In the genomic region with DNA sequence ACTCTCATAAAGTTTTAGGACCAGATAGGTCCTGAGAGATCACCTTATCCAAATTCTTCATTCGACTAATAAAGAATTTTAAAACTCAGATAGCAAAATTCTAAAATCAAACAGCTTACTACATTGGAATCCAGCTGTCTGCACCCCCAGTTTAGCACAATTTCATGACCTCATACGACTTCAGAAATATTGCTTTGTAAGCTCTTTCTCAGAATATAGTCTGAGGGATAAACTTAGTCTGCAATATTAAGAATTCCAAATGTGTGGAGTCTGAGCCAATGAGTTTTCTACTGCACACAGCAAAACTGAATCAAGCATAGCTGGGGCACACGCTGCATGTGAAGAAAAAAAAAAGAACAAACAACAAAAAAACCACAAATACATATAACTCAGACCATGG, we compare ENCODE assay signal across 11 cellular contexts.
"Had no signal": no experiment of that assay in that cellular context is flagged by ENCODE, and none has a peak within 500 bp of the region (broad histone marks: within the 10 kb centered on the region; RNA-seq: fewer than 3 reads in every experiment).

No MANE protein-coding gene starts in this region.

- H3K27ac Mint-ChIP-seq: GM23338, H9, HFFc6 had no signal

- H3K4me1 ChIP-seq: HAP-1 had no signal

- H3K4me1 Mint-ChIP-seq: GM23338 had no signal

- DNase-seq: GM23248, GOT3, H7, H9, HCEC 1CT, HFFc6 had no signal

- H3K36me3 ChIP-seq: HAP-1 had no signal

- H3K4me3 Mint-ChIP-seq: GM23338, HFFc6 had no signal

- H3K4me2 ChIP-seq: GM23338 had no signal

- H3K4me3 ChIP-seq: GM23248, GM23338, HAP-1 had no signal

- FAIRE-seq: H1, H54 had no signal

- H2AFZ ChIP-seq: GM23248, GM23338 had no signal

- H3K9me3 ChIP-seq: HAP-1 had no signal

- ATAC-seq: GM23338, HCT116 had no signal

- H3K9ac ChIP-seq: GM23248 had no signal

- H3K27ac ChIP-seq: GM23248 had no signal

- H3K9me3 Mint-ChIP-seq: H9 had no signal
